ENCODE assay signal across 34 cellular contexts in the genomic region with DNA sequence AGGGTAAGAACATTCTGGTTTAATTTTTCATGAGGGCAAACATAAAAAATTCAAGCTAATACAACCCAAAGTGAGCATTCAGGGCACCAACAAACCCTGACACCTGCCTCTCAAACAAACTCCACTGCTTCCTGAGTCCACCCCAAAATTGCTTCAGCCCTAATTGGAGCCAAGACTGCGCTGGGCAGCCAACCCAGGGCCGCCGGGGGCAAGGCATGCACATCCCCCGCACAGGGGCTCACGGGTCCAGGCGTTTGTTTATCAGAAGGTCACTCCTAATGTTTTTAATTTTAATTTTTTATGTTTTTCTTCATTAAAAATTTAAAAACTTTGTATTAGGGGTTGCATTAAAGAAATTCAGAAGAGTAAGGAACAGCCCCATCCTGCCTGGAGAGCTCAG.
"Had no signal": no experiment of that assay in that cellular context is flagged by ENCODE, and none has a peak within 500 bp of the region (broad histone marks: within the 10 kb centered on the region; RNA-seq: fewer than 3 reads in every experiment).

No MANE protein-coding gene starts in this region.

- DNase-seq: Karpas-422, Kasumi-1, MG63, MM.1S, MV-4-11, NCI-H1048, NCI-H1092, NCI-H1092 treated with DMSO at 0.1 percent for 48 hours, NCI-H1105, NCI-H1105 treated with DMSO at 0.1 percent for 48 hours, NCI-H1417, NCI-H1417 treated with DMSO at 0.1 percent for 48 hours, NCI-H1436, NCI-H1436 treated with DMSO at 0.1 percent for 48 hours, NCI-H146, NCI-H1694, NCI-H1694 treated with DMSO at 0.1 percent for 48 hours, NCI-H187, NCI-H187 treated with DMSO at 0.1 percent for 48 hours, NCI-H1930, NCI-H2029, NCI-H2029 treated with DMSO at 0.1 percent for 48 hours, NCI-H2081, NCI-H2081 treated with DMSO at 0.1 percent for 48 hours, NCI-H2107, NCI-H2171, NCI-H2171 treated with DMSO at 0.1 percent for 48 hours, NCI-H2227 treated with DMSO at 0.1 percent for 48 hours, NCI-H226, NCI-H345, NCI-H446, NCI-H446 treated with DMSO at 0.1 percent for 48 hours, NCI-H510A, NCI-H510A treated with DMSO at 0.1 percent for 48 hours had no signal
